Comparison of ENCODE assay signal across 10 cellular contexts in the genomic region with DNA sequence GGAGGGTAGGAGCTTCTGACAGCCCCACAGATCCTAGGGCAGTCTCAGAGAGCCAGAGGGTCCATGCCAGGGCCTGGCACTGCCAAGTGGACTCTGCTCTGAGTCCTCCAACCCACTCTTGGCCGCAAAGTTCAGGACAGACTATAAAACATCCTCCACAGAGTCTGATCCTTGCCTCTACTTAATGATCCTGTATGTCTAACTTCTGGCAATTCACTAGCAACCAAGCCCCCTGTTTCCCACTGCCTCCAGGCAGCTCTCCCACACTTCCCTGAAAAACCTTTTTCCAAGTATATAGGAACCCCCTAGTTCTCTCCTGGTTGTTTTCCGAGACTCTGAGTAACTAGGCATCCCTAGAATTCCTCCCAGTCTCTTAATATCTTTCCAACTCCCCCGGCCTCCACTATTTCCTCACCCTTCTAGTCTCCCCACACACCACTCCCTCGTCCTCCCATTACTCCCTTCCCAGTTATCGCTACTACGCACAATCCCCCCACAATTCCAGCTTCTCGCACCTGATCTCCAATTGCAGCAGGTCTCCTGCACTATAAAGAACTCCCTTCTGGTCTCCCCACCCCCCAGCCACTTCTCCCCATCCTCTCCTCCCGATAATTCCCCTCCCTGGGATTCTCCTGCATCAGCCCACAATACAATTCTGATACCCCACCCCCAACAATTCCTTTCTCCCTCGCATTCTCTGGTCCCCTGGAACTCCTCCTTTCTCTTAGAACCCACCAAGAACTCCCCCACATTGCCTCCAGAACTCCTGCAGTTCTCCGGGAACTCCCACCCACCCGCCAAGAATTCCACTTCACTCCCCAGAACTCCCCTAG. TPM values are rescaled to one million over a fixed set of nuclear protein-coding genes. Genes with fewer than 3 reads are reported as not detected.
A peak's percentile ranks its signal among the peaks of the same experiment; 100 is the strongest.
DNase-seq lines count a peak whose midpoint lies in the region; ATAC-seq and TF ChIP-seq lines count a peak whose summit lies in the region.
"Had no signal": no experiment of that assay in that cellular context is flagged by ENCODE, and none has a peak within 500 bp of the region (broad histone marks: within the 10 kb centered on the region; RNA-seq: fewer than 3 reads in every experiment).

No MANE protein-coding gene starts in this region.

- no peak for ATAC-seq in HG03521 (IDR thresholded peaks at IDR 0.05; ENCODE audit: unreplicated experiment)
- ATAC-seq in GM18868 (IDR thresholded peaks at IDR 0.05; ENCODE audit: unreplicated experiment): no peak

- no peaks in the 10 kb centered on the region for H4K20me1 ChIP-seq in neural cell (ENCODE audit: insufficient read depth)

- TF ChIP-seq CTCF in CD14-positive monocyte (IDR thresholded peaks at IDR 0.05): no peak
- TF ChIP-seq CTCF in endothelial cell (IDR thresholded peaks at IDR 0.05; ENCODE audit: unreplicated experiment): no peak
- TF ChIP-seq CTCF in neural cell (IDR thresholded peaks at IDR 0.05; ENCODE audit: poor library complexity, severe bottlenecking): no peak

- no peaks in the 10 kb centered on the region for H3K27me3 ChIP-seq in neural cell (ENCODE audit: insufficient read depth, low read depth, low read length)

- H3K27me3 Mint-ChIP-seq in CD14-positive monocyte (ENCODE audit: low read depth in 3 of 3) (peaks cover 19 to 33% (median 23%) of the 10 kb centered on the region in 3 donors), endothelial cell (ENCODE audit: unreplicated experiment) (peaks cover 13% of the 10 kb centered on the region)

- H3K9me3 Mint-ChIP-seq in CD14-positive monocyte (peaks cover 0 to 8% (median 0%) of the 10 kb centered on the region in 7 donors), endothelial cell (ENCODE audit: unreplicated experiment) (no peaks in the 10 kb centered on the region)

- peaks cover 19% of the 10 kb centered on the region for H3K79me2 ChIP-seq in neural cell (replicated peaks; ENCODE audit: insufficient read depth, low read length)

- no peak for TF ChIP-seq RAD21 in neural cell (conservative IDR thresholded peaks at IDR 0.05)

- H2AFZ ChIP-seq in neural cell (ENCODE audit: low read depth, low read length): peak overlapping the region; percentile 56

- no peak for TF ChIP-seq EP300 in neural cell (conservative IDR thresholded peaks at IDR 0.05; ENCODE audit: poor library complexity, severe bottlenecking)

- H3K27ac Mint-ChIP-seq in CD14-positive monocyte: peak overlapping the region in 2 of 7 donors; percentile 36 to 57
- peak overlapping the region; percentile 13 for H3K27ac Mint-ChIP-seq in endothelial cell (ENCODE audit: unreplicated experiment)

- H3K36me3 Mint-ChIP-seq in CD14-positive monocyte (peaks cover 0 to 13% of the 10 kb centered on the region in 2 donors), endothelial cell (ENCODE audit: low read depth, unreplicated experiment) (no peaks in the 10 kb centered on the region)

- DNase-seq in CD14-positive monocyte (ENCODE audit: low spot score) (no peak), NCI-H1105 treated with DMSO at 0.1 percent for 48 hours (lab: John Stamatoyannopoulos, UW) (peak; percentile 77), endothelial cell (ENCODE audit: low spot score) (no peak), kidney glomerular epithelial cell (lab: John Stamatoyannopoulos, UW) (no peak), ureter (ENCODE audit: low spot score) (no peak)

- no peaks in the 10 kb centered on the region for H3K36me3 ChIP-seq in neural cell (ENCODE audit: insufficient read depth, low read length)

- no peaks in the 10 kb centered on the region for H3F3A ChIP-seq in neural cell (ENCODE audit: insufficient read depth, low read length, poor library complexity, severe bottlenecking)

- peak overlapping the region; percentile 59 for H3K4me2 ChIP-seq in neural cell (ENCODE audit: low read length)

- peak overlapping the region; percentile 61 for H3K9ac ChIP-seq in neural cell (ENCODE audit: low read length)

- peaks cover 42% of the 10 kb centered on the region for H3K4me1 Mint-ChIP-seq in CD14-positive monocyte
- H3K4me1 Mint-ChIP-seq in endothelial cell (ENCODE audit: unreplicated experiment): peaks cover 7% of the 10 kb centered on the region

- intact Hi-C loops in CD14-positive monocyte (cut with micrococcal nuclease): no loop called here

- no peaks in the 10 kb centered on the region for H3K9me2 ChIP-seq in neural cell (ENCODE audit: insufficient read depth, low read length)

- peak overlapping the region; percentile 49 to 83 for H3K4me3 Mint-ChIP-seq in CD14-positive monocyte
- H3K4me3 Mint-ChIP-seq in endothelial cell (ENCODE audit: unreplicated experiment): peak overlapping the region; percentile 89

- no peaks in the 10 kb centered on the region for H3K9me3 ChIP-seq in neural cell (ENCODE audit: low read length)

- H3K4me3 ChIP-seq in neural cell (ENCODE audit: low read length): peak overlapping the region; percentile 72

- H3K27ac ChIP-seq in neural cell (ENCODE audit: low read length): peak overlapping the region; percentile 2

TF ChIP-seq in neural cell, 6 proteins besides CTCF, POLR2A, EP300 and RAD21:
- TF ChIP-seq SMC3 (conservative IDR thresholded peaks at IDR 0.05; ENCODE audit: poor library complexity): no peak
- TF ChIP-seq, protein P1, sequence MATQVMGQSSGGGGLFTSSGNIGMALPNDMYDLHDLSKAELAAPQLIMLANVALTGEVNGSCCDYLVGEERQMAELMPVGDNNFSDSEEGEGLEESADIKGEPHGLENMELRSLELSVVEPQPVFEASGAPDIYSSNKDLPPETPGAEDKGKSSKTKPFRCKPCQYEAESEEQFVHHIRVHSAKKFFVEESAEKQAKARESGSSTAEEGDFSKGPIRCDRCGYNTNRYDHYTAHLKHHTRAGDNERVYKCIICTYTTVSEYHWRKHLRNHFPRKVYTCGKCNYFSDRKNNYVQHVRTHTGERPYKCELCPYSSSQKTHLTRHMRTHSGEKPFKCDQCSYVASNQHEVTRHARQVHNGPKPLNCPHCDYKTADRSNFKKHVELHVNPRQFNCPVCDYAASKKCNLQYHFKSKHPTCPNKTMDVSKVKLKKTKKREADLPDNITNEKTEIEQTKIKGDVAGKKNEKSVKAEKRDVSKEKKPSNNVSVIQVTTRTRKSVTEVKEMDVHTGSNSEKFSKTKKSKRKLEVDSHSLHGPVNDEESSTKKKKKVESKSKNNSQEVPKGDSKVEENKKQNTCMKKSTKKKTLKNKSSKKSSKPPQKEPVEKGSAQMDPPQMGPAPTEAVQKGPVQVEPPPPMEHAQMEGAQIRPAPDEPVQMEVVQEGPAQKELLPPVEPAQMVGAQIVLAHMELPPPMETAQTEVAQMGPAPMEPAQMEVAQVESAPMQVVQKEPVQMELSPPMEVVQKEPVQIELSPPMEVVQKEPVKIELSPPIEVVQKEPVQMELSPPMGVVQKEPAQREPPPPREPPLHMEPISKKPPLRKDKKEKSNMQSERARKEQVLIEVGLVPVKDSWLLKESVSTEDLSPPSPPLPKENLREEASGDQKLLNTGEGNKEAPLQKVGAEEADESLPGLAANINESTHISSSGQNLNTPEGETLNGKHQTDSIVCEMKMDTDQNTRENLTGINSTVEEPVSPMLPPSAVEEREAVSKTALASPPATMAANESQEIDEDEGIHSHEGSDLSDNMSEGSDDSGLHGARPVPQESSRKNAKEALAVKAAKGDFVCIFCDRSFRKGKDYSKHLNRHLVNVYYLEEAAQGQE (IDR thresholded peaks at IDR 0.05; ENCODE audit: borderline replicate concordance): peak; percentile 49

RNA-seq across cellular contexts. Expression of a gene that starts 0.6 kb away (rescaled TPM):
- polyA plus RNA-seq in CD14-positive monocyte (not detected), neural cell (10.7 and 11.8 TPM in 2 replicates)
- total RNA-seq in endothelial cell (ENCODE audit: unreplicated experiment) (2.2 TPM), ureter (13.8 TPM)
- polyA minus RNA-seq in neural cell: 10.3 and 11.2 TPM in 2 replicates
- total RNA-seq: RPMI7951 had no signal

RNA-seq across cellular contexts. Expression of a gene that starts 9.2 kb away (rescaled TPM):
- polyA plus RNA-seq in CD14-positive monocyte (not detected), neural cell (not detected in 2 replicates)
- total RNA-seq in endothelial cell (ENCODE audit: unreplicated experiment) (not detected), ureter (not detected)
- not detected in 2 replicates for polyA minus RNA-seq in neural cell
- total RNA-seq: glomerular endothelial cell had no signal

RNA-seq across cellular contexts. Expression of a gene that starts 19.5 kb away (rescaled TPM):
- 1,000 to 10,000 TPM in 1 of 2 donors, 100 to 1,000 TPM in 1; 918 to 1,259 TPM for polyA plus RNA-seq in CD14-positive monocyte
- total RNA-seq in endothelial cell (ENCODE audit: unreplicated experiment): 95.2 TPM
- 0.52 and 0.90 TPM in 2 replicates for polyA plus RNA-seq in neural cell
- polyA minus RNA-seq in neural cell: not detected in 2 replicates
- total RNA-seq in ureter: 322 TPM

RNA-seq across cellular contexts. Expression of a gene that starts 44.9 kb away (rescaled TPM):
- polyA plus RNA-seq in CD14-positive monocyte: under 1 TPM in 1 of 2 donors, not detected in 1; 0.12 TPM
- total RNA-seq in endothelial cell (ENCODE audit: unreplicated experiment): 1.0 TPM
- 0.12 TPM in 1 of 2 replicates, not detected in the other for polyA plus RNA-seq in neural cell
- not detected in 2 replicates for polyA minus RNA-seq in neural cell
- total RNA-seq in ureter: 1.6 TPM
